ENCODE assay signal across 9 cellular contexts in genomic region chr12:11758838-11759509, GRCh38.
DNase-seq lines count a peak whose midpoint lies in the region; ATAC-seq, FAIRE-seq and TF ChIP-seq lines count a peak whose summit lies in the region.
"Had no signal": no experiment of that assay in that cellular context is flagged by ENCODE, and none has a peak within 500 bp of the region (broad histone marks: within the 10 kb centered on the region; RNA-seq: fewer than 3 reads in every experiment).

No MANE protein-coding gene starts in this region.

- FAIRE-seq in frontal cortex (lab: Jason Lieb, UNC), result no peak

- peaks cover 6% of the 10 kb centered on the region for H3K36me3 Mint-ChIP-seq in brain
- peaks cover 4 to 33% (median 21%) of the 10 kb centered on the region in 5 donors for H3K36me3 Mint-ChIP-seq in naive thymus-derived CD4-positive, alpha-beta T cell

- H3K27ac Mint-ChIP-seq in brain, result peak overlapping the region in 3 of 5 experiments; percentile 16 to 91 (median 69)
- H3K27ac Mint-ChIP-seq in naive thymus-derived CD4-positive, alpha-beta T cell, result peak overlapping the region in 7 of 9 donors; percentile 0 to 40 (median 4)

- intact Hi-C loops in naive thymus-derived CD4-positive, alpha-beta T cell (cut with micrococcal nuclease), result no loop called here

- DNase-seq in EH (ENCODE audit: low read depth) (peak; percentile 74), frontal cortex (ENCODE audit: low spot score in 2 of 2) (no peak)
- no peak for DNase-seq in naive thymus-derived CD4-positive, alpha-beta T cell
- DNase-seq in stimulated activated naive CD4-positive, alpha-beta T cell treated with Interleukin-2 at 50 U/mL for 16 hours (lab: John Stamatoyannopoulos, UW), result no peak
- DNase-seq in effector CD4-positive, alpha-beta T cell, result no peak
- no peak for DNase-seq in effector CD8-positive, alpha-beta T cell (lab: John Stamatoyannopoulos, UW)
- DNase-seq: erythroblast had no signal

- no peaks in the 10 kb centered on the region for H3K9me3 Mint-ChIP-seq in brain
- no peaks in the 10 kb centered on the region for H3K9me3 Mint-ChIP-seq in naive thymus-derived CD4-positive, alpha-beta T cell

- POLR2A ChIA-PET in naive thymus-derived CD4-positive, alpha-beta T cell (lab: Charles Lee), result interaction anchor here (1.0 kb wide), 1 partner anchor 13 kb away, joined by 4 read pairs; no protein-coding TSS in a partner anchor

- no peak for TF ChIP-seq CTCF in brain (conservative IDR thresholded peaks at IDR 0.05)

- no peaks in the 10 kb centered on the region for H3K9me3 ChIP-seq in naive thymus-derived CD4-positive, alpha-beta T cell (ENCODE audit: control insufficient read depth in 2 of 3, low read length in 3 of 3)

- ATAC-seq in HG02588 (IDR thresholded peaks at IDR 0.05; ENCODE audit: unreplicated experiment), result peak; percentile 25
- ATAC-seq in naive thymus-derived CD4-positive, alpha-beta T cell, result peak; percentile 65

- CTCF ChIA-PET in naive thymus-derived CD4-positive, alpha-beta T cell (lab: Charles Lee), result no interaction called here

- no peaks in the 10 kb centered on the region for H3K27me3 ChIP-seq in naive thymus-derived CD4-positive, alpha-beta T cell (ENCODE audit: control insufficient read depth in 2 of 2, insufficient read depth in 2 of 2, low read length in 2 of 2)

- no peak overlapping the region for H3K27ac ChIP-seq in naive thymus-derived CD4-positive, alpha-beta T cell (ENCODE audit: low read depth, low read length)

- no peaks in the 10 kb centered on the region for H3K27me3 Mint-ChIP-seq in brain
- no peaks in the 10 kb centered on the region for H3K27me3 Mint-ChIP-seq in naive thymus-derived CD4-positive, alpha-beta T cell

- peaks cover 0 to 3% (median under 1%) of the 10 kb centered on the region in 3 experiments for H3K36me3 ChIP-seq in naive thymus-derived CD4-positive, alpha-beta T cell (ENCODE audit: control insufficient read depth in 2 of 3, insufficient read depth in 3 of 3, low read length in 3 of 3)

- H3K4me1 Mint-ChIP-seq in brain, result peaks cover 52% of the 10 kb centered on the region
- H3K4me1 Mint-ChIP-seq in naive thymus-derived CD4-positive, alpha-beta T cell, result peaks cover 19 to 49% (median 34%) of the 10 kb centered on the region in 7 donors

- H3K4me3 Mint-ChIP-seq in brain, result no peak overlapping the region
- peak overlapping the region in 2 of 10 donors; percentile 1 to 40 for H3K4me3 Mint-ChIP-seq in naive thymus-derived CD4-positive, alpha-beta T cell

- peaks cover 0 to 13% of the 10 kb centered on the region in 2 donors for H3K4me1 ChIP-seq in naive thymus-derived CD4-positive, alpha-beta T cell (ENCODE audit: control insufficient read depth in 2 of 2, insufficient read depth in 2 of 2, low read length in 2 of 2)

- H3K4me3 ChIP-seq in naive thymus-derived CD4-positive, alpha-beta T cell (ENCODE audit: low read length), result no peak overlapping the region
